13 cellular contexts compared by ENCODE assay signal in genomic region chr10:78292987-78293865, GRCh38.
A peak's percentile ranks its signal among the peaks of the same experiment; 100 is the strongest.
DNase-seq lines count a peak whose midpoint lies in the region; ATAC-seq and TF ChIP-seq lines count a peak whose summit lies in the region.
"Had no signal": no experiment of that assay in that cellular context is flagged by ENCODE, and none has a peak within 500 bp of the region (broad histone marks: within the 10 kb centered on the region; RNA-seq: fewer than 3 reads in every experiment).

No MANE protein-coding gene starts in this region.

- ATAC-seq in body of pancreas (peak; percentile 63), HG03571 (IDR thresholded peaks at IDR 0.05; ENCODE audit: unreplicated experiment) (no peak)
- ATAC-seq: activated CD8-positive, alpha-beta T cell treated with anti-CD3 and anti-CD28 coated beads, Interleukin-2, amount 10 ng/mL, durations not matched to agents 7 days and 5 days; stimulated activated effector memory CD8-positive, alpha-beta T cell treated with anti-CD3 and anti-CD28 coated beads, Interleukin-12 subunit alpha, Interleukin-12 subunit beta, amount 100 ng/mL, for 72 hours had no signal

- H3K27ac Mint-ChIP-seq in mesothelial cell of epicardium, result peak overlapping the region; percentile 81
- H3K27ac Mint-ChIP-seq: activated CD8-positive, alpha-beta T cell treated with anti-CD3 and anti-CD28 coated beads, Interleukin-2, amount 10 ng/mL, durations not matched to agents 7 days and 5 days; activated naive CD8-positive, alpha-beta T cell; stimulated activated effector memory CD8-positive, alpha-beta T cell treated with anti-CD3 and anti-CD28 coated beads, Interleukin-12 subunit alpha, Interleukin-12 subunit beta, amount 100 ng/mL, for 72 hours had no signal

- peaks cover 4% of the 10 kb centered on the region for H3K9me3 Mint-ChIP-seq in mesothelial cell of epicardium
- H3K9me3 Mint-ChIP-seq: stimulated activated effector memory CD8-positive, alpha-beta T cell treated with anti-CD3 and anti-CD28 coated beads, Interleukin-12 subunit alpha, Interleukin-12 subunit beta, amount 100 ng/mL, for 72 hours had no signal

- H3K27me3 Mint-ChIP-seq in mesothelial cell of epicardium (ENCODE audit: low read depth), result no peaks in the 10 kb centered on the region
- H3K27me3 Mint-ChIP-seq: activated naive CD8-positive, alpha-beta T cell had no signal

- H3K9me3 ChIP-seq in body of pancreas, result no peaks in the 10 kb centered on the region

- H3K4me3 ChIP-seq in body of pancreas, result no peak overlapping the region

- H3K4me1 Mint-ChIP-seq in mesothelial cell of epicardium, result peaks cover 66% of the 10 kb centered on the region
- H3K4me1 Mint-ChIP-seq: stimulated activated effector memory CD8-positive, alpha-beta T cell treated with anti-CD3 and anti-CD28 coated beads, Interleukin-12 subunit alpha, Interleukin-12 subunit beta, amount 100 ng/mL, for 72 hours had no signal

- peaks cover 2% of the 10 kb centered on the region for H3K36me3 Mint-ChIP-seq in mesothelial cell of epicardium
- H3K36me3 Mint-ChIP-seq: activated naive CD8-positive, alpha-beta T cell; stimulated activated effector memory CD8-positive, alpha-beta T cell treated with anti-CD3 and anti-CD28 coated beads, Interleukin-12 subunit alpha, Interleukin-12 subunit beta, amount 100 ng/mL, for 72 hours had no signal

- TF ChIP-seq CTCF in body of pancreas (IDR thresholded peaks at IDR 0.05) (no peak), mesothelial cell of epicardium (IDR thresholded peaks at IDR 0.05; ENCODE audit: unreplicated experiment) (no peak)

- intact Hi-C loops in body of pancreas (cut with DNase I), result no loop called here

- H3K36me3 ChIP-seq in body of pancreas (replicated peaks in 1 of 2; ENCODE audit: insufficient read depth in 1 of 2, low read depth in 2 of 2), result no peaks in the 10 kb centered on the region

- no peaks in the 10 kb centered on the region for H3K27me3 ChIP-seq in body of pancreas

- no peak overlapping the region for H3K27ac ChIP-seq in body of pancreas

- peaks cover 5% of the 10 kb centered on the region for H3K4me1 ChIP-seq in body of pancreas

- H3K4me3 Mint-ChIP-seq in mesothelial cell of epicardium, result no peak overlapping the region
- H3K4me3 Mint-ChIP-seq: activated CD8-positive, alpha-beta T cell treated with anti-CD3 and anti-CD28 coated beads, Interleukin-2, amount 10 ng/mL, durations not matched to agents 7 days and 5 days; activated naive CD8-positive, alpha-beta T cell; stimulated activated effector memory CD8-positive, alpha-beta T cell treated with anti-CD3 and anti-CD28 coated beads, Interleukin-12 subunit alpha, Interleukin-12 subunit beta, amount 100 ng/mL, for 72 hours had no signal

- WGBS in body of pancreas, 2 donors, result 58 to 67% methylated on average over 11 of the region's 11 CpGs

- no peak for TF ChIP-seq POLR2A in body of pancreas (IDR thresholded peaks at IDR 0.05)

- peak; percentile 18 for DNase-seq in AG08395 (ENCODE audit: low spot score)
- peak; percentile 87 for DNase-seq in NCI-H146 (lab: John Stamatoyannopoulos, UW)
- DNase-seq in body of pancreas, result peak in 2 of 4 donors; percentile 19 to 22
- DNase-seq in mesothelial cell of epicardium (ENCODE audit: low spot score in 2 of 2, unreplicated experiment in 2 of 2), result no peak
- no peak for DNase-seq in activated CD4-positive, alpha-beta T cell treated with anti-CD3 and anti-CD28 coated beads, Interleukin-2, amount 50 U/mL, for 4 hours
- no peak for DNase-seq in DMS53 (lab: John Stamatoyannopoulos, UW)
- DNase-seq in SHP77 treated with DMSO at 0.1 percent for 48 hours (lab: John Stamatoyannopoulos, UW), result no peak
- DNase-seq: activated CD8-positive, alpha-beta T cell treated with anti-CD3 and anti-CD28 coated beads, Interleukin-2, amount 10 ng/mL, durations not matched to agents 7 days and 5 days; effector CD8-positive, alpha-beta T cell; T-helper 2 cell had no signal

Comparison
In these comparisons a context has a peak if more than half of its experiments do, and no peak if none do; other contexts are left out.
1. DNase-seq: peak in AG08395 (single experiment) and NCI-H146 (single experiment); none in mesothelial cell of epicardium (0 of 2), activated CD4-positive, alpha-beta T cell treated with anti-CD3 and anti-CD28 coated beads, Interleukin-2, amount 50 U/mL, for 4 hours (0 of 2), DMS53 (single experiment) and SHP77 treated with DMSO at 0.1 percent for 48 hours (single experiment).